Comparison of ENCODE assay signal across 14 cellular contexts in genomic region chr6:14717307-14717706, GRCh38.
DNase-seq lines count a peak whose midpoint lies in the region; ATAC-seq, FAIRE-seq and TF ChIP-seq lines count a peak whose summit lies in the region.
"Had no signal": no experiment of that assay in that cellular context is flagged by ENCODE, and none has a peak within 500 bp of the region (broad histone marks: within the 10 kb centered on the region; RNA-seq: fewer than 3 reads in every experiment).

No MANE protein-coding gene starts in this region.

- H3F3A ChIP-seq in Loucy (ENCODE audit: low read depth) (0 out of 2 replicates have a peak, but pooled peaks cover 2% of the 10 kb centered on the region), smooth muscle cell (ENCODE audit: low read depth) (peaks cover 5% of the 10 kb centered on the region)

- in situ Hi-C loops in K562 (cut with MboI) = no loop called here

- H4K20me1 ChIP-seq in Loucy (ENCODE audit: insufficient read depth, low read length, poor library complexity, severe bottlenecking) (no peaks in the 10 kb centered on the region), K562 (replicated peaks; ENCODE audit: control insufficient read depth, insufficient read depth, low read length) (no peaks in the 10 kb centered on the region), smooth muscle cell (ENCODE audit: low read depth) (no peaks in the 10 kb centered on the region)

- no peak for TF ChIP-seq CTCF in Loucy (conservative IDR thresholded peaks at IDR 0.05; ENCODE audit: low read length)
- TF ChIP-seq CTCF in K562 (IDR thresholded peaks at IDR 0.05 in 2 of 3, conservative IDR thresholded peaks at IDR 0.05 in 1 of 3; ENCODE audit: insufficient read depth in 2 of 3, low read depth in 1 of 3, low read length in 3 of 3) = no peak
- no peak for TF ChIP-seq CTCF in smooth muscle cell (IDR thresholded peaks at IDR 0.05; ENCODE audit: borderline replicate concordance, insufficient read depth, poor library complexity, severe bottlenecking)

- POLR2A ChIA-PET in K562 (lab: Yijun Ruan, JAX) = interaction anchor here (1.1 to 1.4 kb wide), 3 partner anchors 8 to 59 kb away, joined by 3 to 5 read pairs (median 4); no protein-coding TSS in a partner anchor

- TF ChIP-seq EP300 in K562 (IDR thresholded peaks at IDR 0.05; ENCODE audit: low read length) = no peak

- H3K4me1 Mint-ChIP-seq in activated T-cell treated with anti-CD3 and anti-CD28 coated beads, Interleukin-2, amount 50 U/mL, for 24 hours (ENCODE audit: low read depth) = peaks cover 67% of the 10 kb centered on the region
- peaks cover 65% of the 10 kb centered on the region for H3K4me1 Mint-ChIP-seq in stimulated activated memory B cell treated with anti-CD40 and anti-IgM and Interleukin-4, amounts not matched to agents 10 μg/mL and 1 μg/mL and 100 μg/mL, for 72 hours

- peak overlapping the region; percentile 65 for H2AFZ ChIP-seq in Loucy (ENCODE audit: low read length)
- peak overlapping the region; percentile 32 for H2AFZ ChIP-seq in K562 (ENCODE audit: low read depth, low read length)
- no peak overlapping the region for H2AFZ ChIP-seq in smooth muscle cell (ENCODE audit: low read depth)

- H3K4me3 ChIP-seq in Loucy (ENCODE audit: low read length, poor library complexity, severe bottlenecking) (no peak overlapping the region), K562 (no peak overlapping the region), smooth muscle cell (no peak overlapping the region)
- H3K4me3 ChIP-seq: adrenal gland, SK-N-MC had no signal

- H3K9me3 Mint-ChIP-seq in activated T-cell treated with anti-CD3 and anti-CD28 coated beads, Interleukin-2, amount 50 U/mL, for 24 hours = peaks cover 8% of the 10 kb centered on the region
- H3K9me3 Mint-ChIP-seq in stimulated activated memory B cell treated with anti-CD40 and anti-IgM and Interleukin-4, amounts not matched to agents 10 μg/mL and 1 μg/mL and 100 μg/mL, for 72 hours = peaks cover 5% of the 10 kb centered on the region
- H3K9me3 Mint-ChIP-seq: mesothelial cell of epicardium had no signal

- intact Hi-C loops in K562 (cut with micrococcal nuclease) = no loop called here

- H3K36me3 ChIP-seq in Loucy (ENCODE audit: insufficient read depth, low read length) (no peaks in the 10 kb centered on the region), K562 (ENCODE audit: control insufficient read depth, insufficient read depth, low read length) (no peaks in the 10 kb centered on the region), smooth muscle cell (ENCODE audit: low read depth) (no peaks in the 10 kb centered on the region)
- H3K36me3 ChIP-seq: adrenal gland had no signal

- H3K9ac ChIP-seq in Loucy (ENCODE audit: low read depth, low read length, poor library complexity, severe bottlenecking) (peak overlapping the region; percentile 44), K562 (ENCODE audit: insufficient read depth in 1 of 2, low read depth in 2 of 2, low read length in 2 of 2) (no peak overlapping the region), smooth muscle cell (ENCODE audit: low read depth) (no peak overlapping the region)

- H3K27me3 ChIP-seq in Loucy (ENCODE audit: insufficient read depth, low read length, poor library complexity, severe bottlenecking) (no peaks in the 10 kb centered on the region), K562 (ENCODE audit: control insufficient read depth in 2 of 2, insufficient read depth in 2 of 2, low read length in 2 of 2) (no peaks in the 10 kb centered on the region), smooth muscle cell (ENCODE audit: low read depth) (no peaks in the 10 kb centered on the region)
- H3K27me3 ChIP-seq: adrenal gland had no signal

- TF ChIP-seq POLR2A in K562 (conservative IDR thresholded peaks at IDR 0.05) = no peak

- H3K9me2 ChIP-seq in Loucy (replicated peaks; ENCODE audit: low read depth, low read length) = no peaks in the 10 kb centered on the region

- peaks cover 3% of the 10 kb centered on the region for H3K36me3 Mint-ChIP-seq in activated T-cell treated with anti-CD3 and anti-CD28 coated beads, Interleukin-2, amount 50 U/mL, for 24 hours (ENCODE audit: low read depth)
- H3K36me3 Mint-ChIP-seq in stimulated activated memory B cell treated with anti-CD40 and anti-IgM and Interleukin-4, amounts not matched to agents 10 μg/mL and 1 μg/mL and 100 μg/mL, for 72 hours = no peaks in the 10 kb centered on the region
- H3K36me3 Mint-ChIP-seq: mesothelial cell of epicardium had no signal

- peak; percentile 24; the same call in 1 of the 3 replicates for ATAC-seq in K562
- ATAC-seq in stimulated activated memory B cell treated with anti-CD40 and anti-IgM and Interleukin-4, amounts not matched to agents 10 μg/mL and 1 μg/mL and 100 μg/mL, for 72 hours = peak; percentile 64

- peak overlapping the region; percentile 27 for H3K27ac Mint-ChIP-seq in activated T-cell treated with anti-CD3 and anti-CD28 coated beads, Interleukin-2, amount 50 U/mL, for 24 hours
- peak overlapping the region; percentile 79 for H3K27ac Mint-ChIP-seq in stimulated activated memory B cell treated with anti-CD40 and anti-IgM and Interleukin-4, amounts not matched to agents 10 μg/mL and 1 μg/mL and 100 μg/mL, for 72 hours
- H3K27ac Mint-ChIP-seq: mesothelial cell of epicardium had no signal

- DNase-seq in activated T-cell treated with anti-CD3 and anti-CD28 coated beads, Interleukin-2, amount 50 U/mL, for 24 hours = peak; percentile 46
- no peak for DNase-seq in activated T-cell treated with anti-CD3 and anti-CD28 coated beads, Interleukin-2, amount 50 U/mL, for 48 hours
- DNase-seq in K562 (ENCODE audit: extremely low read depth in 1 of 4, low spot score in 3 of 4) (no peak), T1000 (lab: John Stamatoyannopoulos, UW) (no peak), smooth muscle cell (lab: John Stamatoyannopoulos, UW; ENCODE audit: unreplicated experiment) (no peak)
- no peak for DNase-seq in activated effector memory CD4-positive, alpha-beta T cell treated with Interleukin-2 at 50 U/mL for 16 hours
- DNase-seq: dermis blood vessel endothelial cell, Kasumi-1 had no signal

- H3K27ac ChIP-seq in K562 (ENCODE audit: extremely low read depth, low read depth, low read length) (no peak overlapping the region), smooth muscle cell (ENCODE audit: low read depth) (no peak overlapping the region)
- H3K27ac ChIP-seq: adrenal gland, SK-N-MC had no signal

- H3K9me3 ChIP-seq in Loucy (ENCODE audit: insufficient read depth, low read depth, low read length) = no peaks in the 10 kb centered on the region
- no peaks in the 10 kb centered on the region for H3K9me3 ChIP-seq in K562 (replicated peaks; ENCODE audit: control insufficient read depth, insufficient read depth, low read depth, low read length)
- no peaks in the 10 kb centered on the region for H3K9me3 ChIP-seq in smooth muscle cell (replicated peaks; ENCODE audit: low read depth)
- H3K9me3 ChIP-seq: adrenal gland had no signal

- 66% methylated on average over 3 of the region's 3 CpGs for WGBS in K562 (ENCODE audit: insufficient coverage, low coverage, missing lambda C conversion rate)
- WGBS in smooth muscle cell (ENCODE audit: low lambda C conversion rate) = 96% methylated on average over 3 of the region's 3 CpGs

- CTCF ChIA-PET in K562 (lab: Yijun Ruan, JAX; ENCODE audit: low intra/inter-chr PET ratio) = no interaction called here

- no peaks in the 10 kb centered on the region for H3K9me1 ChIP-seq in K562 (ENCODE audit: control insufficient read depth, insufficient read depth, low read length)

- peak overlapping the region; percentile 27 for H3K4me3 Mint-ChIP-seq in activated T-cell treated with anti-CD3 and anti-CD28 coated beads, Interleukin-2, amount 50 U/mL, for 24 hours
- H3K4me3 Mint-ChIP-seq in stimulated activated memory B cell treated with anti-CD40 and anti-IgM and Interleukin-4, amounts not matched to agents 10 μg/mL and 1 μg/mL and 100 μg/mL, for 72 hours = peak overlapping the region; percentile 1
- H3K4me3 Mint-ChIP-seq: mesothelial cell of epicardium had no signal

- H3K4me1 ChIP-seq in Loucy (ENCODE audit: insufficient read depth, low read length, poor library complexity, severe bottlenecking) = peaks cover 61% of the 10 kb centered on the region
- peaks cover 10 to 29% of the 10 kb centered on the region in 2 experiments; a peak in 4 of 5 replicates for H3K4me1 ChIP-seq in K562 (replicated peaks in 1 of 2; ENCODE audit: control insufficient read depth in 2 of 2, insufficient read depth in 2 of 2, low read length in 2 of 2)
- H3K4me1 ChIP-seq in smooth muscle cell (ENCODE audit: low read depth) = peaks cover 9% of the 10 kb centered on the region

- H3K4me2 ChIP-seq in Loucy (ENCODE audit: low read depth, low read length, poor library complexity, severe bottlenecking) = peak overlapping the region; percentile 8
- H3K4me2 ChIP-seq in K562 (ENCODE audit: insufficient read depth, low read length) = no peak overlapping the region
- H3K4me2 ChIP-seq in smooth muscle cell = no peak overlapping the region

- H3K79me2 ChIP-seq in Loucy (ENCODE audit: insufficient read depth, low read length) (no peaks in the 10 kb centered on the region), K562 (ENCODE audit: control insufficient read depth, insufficient read depth, low read length) (no peaks in the 10 kb centered on the region), smooth muscle cell (ENCODE audit: low read depth) (no peaks in the 10 kb centered on the region)

- FAIRE-seq in K562 (lab: Jason Lieb, UNC) = no peak
- FAIRE-seq: urothelium cell line had no signal

- no TSS peak for BruUV-seq in K562 (replicated peaks; lab: Mats Ljungman, UMichigan)

- no peak for TF ChIP-seq RAD21 in K562 (CRISPR knock-in tag; conservative IDR thresholded peaks at IDR 0.05 in 1 of 2, IDR thresholded peaks at IDR 0.05 in 1 of 2)

- no peaks in the 10 kb centered on the region for H3K27me3 Mint-ChIP-seq in activated T-cell treated with anti-CD3 and anti-CD28 coated beads, Interleukin-2, amount 50 U/mL, for 24 hours
- H3K27me3 Mint-ChIP-seq in stimulated activated memory B cell treated with anti-CD40 and anti-IgM and Interleukin-4, amounts not matched to agents 10 μg/mL and 1 μg/mL and 100 μg/mL, for 72 hours = no peaks in the 10 kb centered on the region
